In genomic region chr14:31727797-31728196, GRCh38 we compare ENCODE assay signal across 33 cellular contexts.
"Had no signal": no experiment of that assay in that cellular context is flagged by ENCODE, and none has a peak within 500 bp of the region (broad histone marks: within the 10 kb centered on the region; RNA-seq: fewer than 3 reads in every experiment).

No MANE protein-coding gene starts in this region.

- H3K27ac ChIP-seq: ascending aorta, cardiac muscle cell, VCaP had no signal

- H3K4me1 ChIP-seq: ascending aorta had no signal

- H3K4me3 ChIP-seq: ascending aorta, cardiac muscle cell had no signal

- FAIRE-seq: bronchial epithelial cell, TTC549 had no signal

- H3K27me3 ChIP-seq: ascending aorta, cardiac muscle cell had no signal

- ATAC-seq: activated CD8-positive, alpha-beta T cell treated with anti-CD3 and anti-CD28 coated beads for 36 hours; activated naive CD4-positive, alpha-beta T cell treated with anti-CD3 and anti-CD28 coated beads, Interleukin-2, amount 50 U/mL, for 72 hours; activated T-cell treated with anti-CD3 and anti-CD28 coated beads, Interleukin-2, amount 50 U/mL, for 4 hours; activated T-cell treated with anti-CD3 and anti-CD28 coated beads, Interleukin-2, amount 50 U/mL, for 72 hours; activated T-helper 17 cell treated with anti-CD3 and anti-CD28 coated beads, Interleukin-2, amount 50 U/mL, for 72 hours had no signal

- DNase-seq: activated B cell treated with CpG ODN at 0.5 μM for 24 hours; activated CD4-positive, alpha-beta memory T cell treated with anti-CD3 and anti-CD28 coated beads for 36 hours; activated CD4-positive, alpha-beta T cell treated with anti-CD3 and anti-CD28 coated beads for 4 hours; activated CD4-positive, alpha-beta T cell treated with anti-CD3 and anti-CD28 coated beads, Interleukin-2, amount 10 ng/mL, durations not matched to agents 24 days and 14 days; activated CD4-positive, alpha-beta T cell treated with anti-CD3 and anti-CD28 coated beads, Interleukin-2, amount 50 U/mL, for 1 hour; activated CD4-positive, alpha-beta T cell treated with anti-CD3 and anti-CD28 coated beads, Interleukin-2, amount 50 U/mL, for 4 hours; activated CD4-positive, CD25-positive, alpha-beta regulatory T cell treated with anti-CD3 and anti-CD28 coated beads, Interleukin-2, amount 50 U/mL, for 72 hours; activated CD8-positive, alpha-beta memory T cell treated with anti-CD3 and anti-CD28 coated beads, Interleukin-2, amount 50 U/mL, for 4 hours; activated CD8-positive, alpha-beta T cell treated with anti-CD3 and anti-CD28 coated beads for 36 hours; activated effector memory CD4-positive, alpha-beta T cell treated with anti-CD3 and anti-CD28 coated beads, Interleukin-2, amount 50 U/mL, for 16 hours; activated gamma-delta T cell treated with Interleukin-2 at 50 U/mL for 16 hours; activated naive CD4-positive, alpha-beta T cell; activated naive CD4-positive, alpha-beta T cell treated with anti-CD3 and anti-CD28 coated beads for 36 hours; activated naive CD4-positive, alpha-beta T cell treated with anti-CD3 and anti-CD28 coated beads, Interleukin-2, amount 50 U/mL, for 16 hours; activated naive CD8-positive, alpha-beta T cell treated with anti-CD3 and anti-CD28 coated beads for 36 hours; activated T-cell treated with anti-CD3 and anti-CD28 coated beads for 4 hours; activated T-cell treated with anti-CD3 and anti-CD28 coated beads, Interleukin-2, amount 50 U/mL, for 1 hour; activated T-cell treated with anti-CD3 and anti-CD28 coated beads, Interleukin-2, amount 50 U/mL, for 4 hours; activated T-cell treated with anti-CD3 and anti-CD28 coated beads, Interleukin-2, amount 50 U/mL, for 72 hours; amygdala; anterior cingulate cortex; caudate nucleus; cerebellar nuclear complex; T-helper 1 cell; T-helper 2 cell; T-helper 9 cell had no signal

- H3K36me3 ChIP-seq: cardiac muscle cell had no signal
